19 cellular contexts compared by ENCODE assay signal in the genomic region with DNA sequence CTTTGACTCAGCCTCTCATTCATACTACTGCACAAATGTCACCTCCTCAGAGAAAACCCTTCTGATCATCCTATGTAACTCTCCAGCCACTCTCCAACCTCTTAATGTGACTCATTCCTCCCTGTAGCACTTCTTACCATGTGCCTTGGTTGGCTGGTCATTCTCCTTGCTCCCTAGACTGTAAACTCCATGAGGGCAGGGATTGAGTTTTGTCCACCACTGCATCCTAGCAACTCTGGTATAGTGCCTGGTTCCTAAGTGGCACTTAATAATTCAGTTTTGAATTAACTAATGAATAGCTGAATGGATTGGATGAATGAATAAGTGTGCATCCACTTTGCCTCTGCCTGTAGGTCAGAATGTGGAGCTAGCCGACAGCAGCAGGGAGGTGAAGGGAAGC.
"Had no signal": no experiment of that assay in that cellular context is flagged by ENCODE, and none has a peak within 500 bp of the region (broad histone marks: within the 10 kb centered on the region; RNA-seq: fewer than 3 reads in every experiment).

No MANE protein-coding gene starts in this region.

- DNase-seq: IMR-90, Kasumi-1, MM.1S, NCI-H1436, NCI-H187, NCI-H2029, NCI-H2081 treated with DMSO at 0.1 percent for 48 hours, NCI-H2171, NCI-H226, NCI-H446, NCI-H510A, NCI-H524 treated with DMSO at 0.1 percent for 48 hours, NCI-H69, NCI-H774, SHP77, SK-N-SH, SW 1271 had no signal

- ATAC-seq: HepG2, Panc1 had no signal

- H3K9me3 ChIP-seq: SK-N-SH had no signal
